ENCODE assay signal across 1 cellular context in the genomic region with DNA sequence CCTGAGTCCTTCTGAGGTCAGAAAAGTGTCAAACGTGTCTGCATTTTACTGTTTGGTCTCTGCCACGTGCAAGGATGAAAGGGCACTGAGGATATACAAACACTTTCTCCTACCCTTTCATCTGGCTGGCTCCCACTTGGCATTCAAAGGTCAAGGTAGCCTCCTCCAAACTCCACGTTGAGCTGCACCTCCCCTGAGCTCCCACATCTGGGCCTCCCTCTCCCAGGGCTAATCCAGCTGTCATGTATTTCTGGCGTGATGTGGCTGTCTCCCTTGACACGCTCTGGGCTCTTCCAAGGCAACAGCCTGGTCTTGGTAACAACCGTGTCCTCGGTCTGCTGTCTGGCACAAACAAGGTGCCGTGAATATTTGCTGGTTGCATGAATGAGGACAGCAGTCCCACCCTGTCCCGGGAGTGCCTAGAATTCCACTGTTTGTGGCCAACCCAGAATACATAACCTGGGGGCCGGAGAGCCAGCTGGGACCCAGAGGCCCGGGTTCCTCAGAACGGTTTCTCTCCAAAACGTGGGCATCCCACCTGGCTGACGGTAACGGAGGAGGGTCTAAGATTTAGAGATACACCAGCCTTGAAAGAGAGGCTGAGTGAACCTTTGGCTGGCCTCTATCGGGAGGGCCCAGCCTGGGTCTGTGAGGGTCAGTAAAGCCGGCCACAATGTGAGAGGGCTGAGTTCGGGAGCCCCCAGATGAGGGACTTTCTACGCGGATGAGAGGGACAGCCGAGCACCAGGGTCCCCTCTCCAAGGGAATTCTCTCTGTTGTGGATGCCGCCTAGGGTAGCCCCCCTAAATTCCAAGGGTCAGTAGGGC.
TF ChIP-seq lines count a peak whose summit lies in the region.

No MANE protein-coding gene starts in this region.

TF ChIP-seq in K562, 482 proteins besides CTCF, POLR2A, EP300 and RAD21:
- TF ChIP-seq, protein P1, sequence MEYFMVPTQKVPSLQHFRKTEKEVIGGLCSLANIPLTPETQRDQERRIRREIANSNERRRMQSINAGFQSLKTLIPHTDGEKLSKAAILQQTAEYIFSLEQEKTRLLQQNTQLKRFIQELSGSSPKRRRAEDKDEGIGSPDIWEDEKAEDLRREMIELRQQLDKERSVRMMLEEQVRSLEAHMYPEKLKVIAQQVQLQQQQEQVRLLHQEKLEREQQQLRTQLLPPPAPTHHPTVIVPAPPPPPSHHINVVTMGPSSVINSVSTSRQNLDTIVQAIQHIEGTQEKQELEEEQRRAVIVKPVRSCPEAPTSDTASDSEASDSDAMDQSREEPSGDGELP (CRISPR knock-in tag; IDR thresholded peaks at IDR 0.05; ENCODE audit: borderline replicate concordance) = peak; percentile 17; the same call in 1 of the 2 replicates
- TF ChIP-seq ARHGAP35 (IDR thresholded peaks at IDR 0.05; ENCODE audit: partially characterized antibody) = no peak
- no peak for TF ChIP-seq ETS2 (tag; IDR thresholded peaks at IDR 0.05; ENCODE audit: borderline replicate concordance, poor library complexity, severe bottlenecking)
- TF ChIP-seq, protein P2, sequence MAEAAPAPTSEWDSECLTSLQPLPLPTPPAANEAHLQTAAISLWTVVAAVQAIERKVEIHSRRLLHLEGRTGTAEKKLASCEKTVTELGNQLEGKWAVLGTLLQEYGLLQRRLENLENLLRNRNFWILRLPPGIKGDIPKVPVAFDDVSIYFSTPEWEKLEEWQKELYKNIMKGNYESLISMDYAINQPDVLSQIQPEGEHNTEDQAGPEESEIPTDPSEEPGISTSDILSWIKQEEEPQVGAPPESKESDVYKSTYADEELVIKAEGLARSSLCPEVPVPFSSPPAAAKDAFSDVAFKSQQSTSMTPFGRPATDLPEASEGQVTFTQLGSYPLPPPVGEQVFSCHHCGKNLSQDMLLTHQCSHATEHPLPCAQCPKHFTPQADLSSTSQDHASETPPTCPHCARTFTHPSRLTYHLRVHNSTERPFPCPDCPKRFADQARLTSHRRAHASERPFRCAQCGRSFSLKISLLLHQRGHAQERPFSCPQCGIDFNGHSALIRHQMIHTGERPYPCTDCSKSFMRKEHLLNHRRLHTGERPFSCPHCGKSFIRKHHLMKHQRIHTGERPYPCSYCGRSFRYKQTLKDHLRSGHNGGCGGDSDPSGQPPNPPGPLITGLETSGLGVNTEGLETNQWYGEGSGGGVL (CRISPR knock-in tag; IDR thresholded peaks at IDR 0.05) = no peak
- no peak for TF ChIP-seq ERF (CRISPR knock-in tag; IDR thresholded peaks at IDR 0.05)
- TF ChIP-seq SMARCB1 (IDR thresholded peaks at IDR 0.05; ENCODE audit: insufficient read length, low read depth) = no peak
- TF ChIP-seq MYBL2 (IDR thresholded peaks at IDR 0.05; ENCODE audit: low read depth) = no peak
- TF ChIP-seq MYBL2 (CRISPR knock-in tag; IDR thresholded peaks at IDR 0.05; ENCODE audit: borderline replicate concordance) = no peak
- no peak; the same call in 1 of the 2 replicates for TF ChIP-seq MTA3 (IDR thresholded peaks at IDR 0.05; ENCODE audit: borderline replicate concordance)
- peak; percentile 9; the same call in 1 of the 2 replicates for TF ChIP-seq ZBTB7A (IDR thresholded peaks at IDR 0.05; ENCODE audit: borderline replicate concordance, control insufficient read depth, low read depth, low read length)
- TF ChIP-seq WHSC1 (IDR thresholded peaks at IDR 0.05; ENCODE audit: low read length) = no peak
- TF ChIP-seq HMG20B (CRISPR knock-in tag; IDR thresholded peaks at IDR 0.05) = no peak
- peak in 1 of 2 experiments; percentile 37; a peak in 1 of 4 replicates for TF ChIP-seq HDAC1 (IDR thresholded peaks at IDR 0.05)
- TF ChIP-seq, protein P3, sequence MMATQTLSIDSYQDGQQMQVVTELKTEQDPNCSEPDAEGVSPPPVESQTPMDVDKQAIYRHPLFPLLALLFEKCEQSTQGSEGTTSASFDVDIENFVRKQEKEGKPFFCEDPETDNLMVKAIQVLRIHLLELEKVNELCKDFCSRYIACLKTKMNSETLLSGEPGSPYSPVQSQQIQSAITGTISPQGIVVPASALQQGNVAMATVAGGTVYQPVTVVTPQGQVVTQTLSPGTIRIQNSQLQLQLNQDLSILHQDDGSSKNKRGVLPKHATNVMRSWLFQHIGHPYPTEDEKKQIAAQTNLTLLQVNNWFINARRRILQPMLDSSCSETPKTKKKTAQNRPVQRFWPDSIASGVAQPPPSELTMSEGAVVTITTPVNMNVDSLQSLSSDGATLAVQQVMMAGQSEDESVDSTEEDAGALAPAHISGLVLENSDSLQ (IDR thresholded peaks at IDR 0.05) = 0 out of 2 replicates have a peak, but pooled peaks have one; percentile 15
- TF ChIP-seq, protein P4, sequence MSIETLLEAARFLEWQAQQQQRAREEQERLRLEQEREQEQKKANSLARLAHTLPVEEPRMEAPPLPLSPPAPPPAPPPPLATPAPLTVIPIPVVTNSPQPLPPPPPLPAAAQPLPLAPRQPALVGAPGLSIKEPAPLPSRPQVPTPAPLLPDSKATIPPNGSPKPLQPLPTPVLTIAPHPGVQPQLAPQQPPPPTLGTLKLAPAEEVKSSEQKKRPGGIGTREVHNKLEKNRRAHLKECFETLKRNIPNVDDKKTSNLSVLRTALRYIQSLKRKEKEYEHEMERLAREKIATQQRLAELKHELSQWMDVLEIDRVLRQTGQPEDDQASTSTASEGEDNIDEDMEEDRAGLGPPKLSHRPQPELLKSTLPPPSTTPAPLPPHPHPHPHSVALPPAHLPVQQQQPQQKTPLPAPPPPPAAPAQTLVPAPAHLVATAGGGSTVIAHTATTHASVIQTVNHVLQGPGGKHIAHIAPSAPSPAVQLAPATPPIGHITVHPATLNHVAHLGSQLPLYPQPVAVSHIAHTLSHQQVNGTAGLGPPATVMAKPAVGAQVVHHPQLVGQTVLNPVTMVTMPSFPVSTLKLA (conservative IDR thresholded peaks at IDR 0.05) = peak; percentile 49 to 54; a peak in 3 of 4 replicates
- no peak for TF ChIP-seq BACH1 (tag; IDR thresholded peaks at IDR 0.05)
- peak; percentile 22; the same call in 1 of the 2 replicates for TF ChIP-seq L3MBTL2 (IDR thresholded peaks at IDR 0.05)
- TF ChIP-seq ZNF24 (IDR thresholded peaks at IDR 0.05) = no peak
- TF ChIP-seq ZBTB1 (CRISPR knock-in tag; IDR thresholded peaks at IDR 0.05; ENCODE audit: borderline replicate concordance, low read depth) = no peak
- TF ChIP-seq, protein P5, sequence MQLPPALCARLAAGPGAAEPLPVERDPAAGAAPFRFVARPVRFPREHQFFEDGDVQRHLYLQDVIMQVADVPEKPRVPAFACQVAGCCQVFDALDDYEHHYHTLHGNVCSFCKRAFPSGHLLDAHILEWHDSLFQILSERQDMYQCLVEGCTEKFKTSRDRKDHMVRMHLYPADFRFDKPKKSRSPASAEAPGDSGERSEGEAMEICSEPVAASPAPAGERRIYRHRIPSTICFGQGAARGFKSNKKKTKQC (CRISPR knock-in tag; IDR thresholded peaks at IDR 0.05) = no peak
